In the genomic region with DNA sequence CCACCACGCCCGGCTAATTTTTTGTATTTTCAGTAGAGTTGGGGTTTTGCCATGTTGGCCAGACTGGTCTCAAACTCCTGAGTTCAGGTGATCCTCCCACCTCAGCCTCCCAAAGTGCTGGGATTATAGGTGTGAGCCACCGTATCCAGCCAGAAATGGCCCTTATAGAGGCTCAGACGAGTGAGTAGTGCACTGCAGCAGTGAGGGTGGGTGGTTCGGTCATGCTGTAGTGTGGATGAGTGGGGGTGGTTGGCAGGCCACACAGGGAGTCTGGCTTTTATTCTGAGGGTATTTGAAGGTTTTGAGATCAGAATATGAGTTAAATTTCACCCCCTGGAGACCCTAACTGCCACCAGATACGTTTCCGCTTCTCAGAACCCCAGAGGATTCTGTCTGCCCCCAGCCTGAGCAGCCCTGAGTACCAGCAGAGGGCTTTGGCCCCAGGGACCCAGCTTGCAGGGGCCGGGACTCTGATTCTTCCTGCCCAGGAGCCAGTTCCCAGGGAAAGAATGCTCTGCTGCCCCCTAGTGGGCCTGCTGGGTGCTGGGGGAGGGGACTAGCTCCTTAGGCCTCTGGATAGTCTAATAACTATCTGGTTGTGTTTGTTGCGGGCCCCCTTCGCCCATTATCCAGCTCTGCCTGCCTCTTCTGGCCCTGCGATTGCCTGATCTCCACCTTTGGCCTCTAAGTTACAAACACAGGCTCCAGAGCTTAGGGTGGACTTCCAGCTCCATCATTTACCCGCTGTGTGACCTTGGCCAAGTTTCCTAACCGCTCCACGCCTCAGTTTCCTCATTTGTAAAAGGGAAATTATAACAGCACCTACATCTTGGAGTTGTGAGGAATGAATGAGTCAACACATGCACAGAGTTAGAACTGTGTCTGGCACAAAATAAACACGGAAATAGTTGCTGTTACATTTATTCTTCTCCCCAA, we compare ENCODE assay signal across 1 cellular context.
A peak's percentile ranks its signal among the peaks of the same experiment; 100 is the strongest.
TF ChIP-seq lines count a peak whose summit lies in the region.

No MANE protein-coding gene starts in this region.

TF ChIP-seq in HepG2, 621 proteins besides CTCF, POLR2A, EP300 and RAD21 (continued from another document and continues in another):
- TF ChIP-seq, protein P1, sequence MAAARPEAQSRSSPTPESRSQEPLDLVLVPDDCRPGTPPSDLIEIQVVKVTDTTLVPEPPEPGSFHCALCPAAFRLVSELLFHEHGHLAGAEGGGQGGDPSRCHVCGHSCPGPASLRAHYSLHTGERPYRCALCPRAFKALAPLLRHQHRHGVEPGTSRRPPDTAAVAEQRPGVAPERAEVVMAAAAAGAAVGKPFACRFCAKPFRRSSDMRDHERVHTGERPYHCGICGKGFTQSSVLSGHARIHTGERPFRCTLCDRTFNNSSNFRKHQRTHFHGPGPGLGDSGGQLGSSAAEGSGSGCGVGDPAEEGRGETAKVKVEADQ (CRISPR knock-in tag; IDR thresholded peaks at IDR 0.05; ENCODE audit: borderline replicate concordance) = no peak; the same call in 1 of the 2 replicates
- 0 out of 2 replicates have a peak, but pooled peaks have one; percentile 23 for TF ChIP-seq CHD4 (IDR thresholded peaks at IDR 0.05; ENCODE audit: borderline replicate concordance, low read length)
- TF ChIP-seq, protein P2, sequence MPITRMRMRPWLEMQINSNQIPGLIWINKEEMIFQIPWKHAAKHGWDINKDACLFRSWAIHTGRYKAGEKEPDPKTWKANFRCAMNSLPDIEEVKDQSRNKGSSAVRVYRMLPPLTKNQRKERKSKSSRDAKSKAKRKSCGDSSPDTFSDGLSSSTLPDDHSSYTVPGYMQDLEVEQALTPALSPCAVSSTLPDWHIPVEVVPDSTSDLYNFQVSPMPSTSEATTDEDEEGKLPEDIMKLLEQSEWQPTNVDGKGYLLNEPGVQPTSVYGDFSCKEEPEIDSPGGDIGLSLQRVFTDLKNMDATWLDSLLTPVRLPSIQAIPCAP (CRISPR knock-in tag; IDR thresholded peaks at IDR 0.05; ENCODE audit: low read depth) = no peak
- TF ChIP-seq ZNF772 (CRISPR knock-in tag; IDR thresholded peaks at IDR 0.05) = peak; percentile 70; the same call in 1 of the 2 replicates
- TF ChIP-seq ZNF354B (CRISPR knock-in tag; IDR thresholded peaks at IDR 0.05) = no peak
- TF ChIP-seq BORCS8-MEF2B (CRISPR knock-in tag; IDR thresholded peaks at IDR 0.05) = no peak
- TF ChIP-seq ZBTB33 (CRISPR knock-in tag; IDR thresholded peaks at IDR 0.05) = peak; percentile 79
- TF ChIP-seq FOXA3 (CRISPR knock-in tag; IDR thresholded peaks at IDR 0.05) = peak; percentile 56
- TF ChIP-seq THAP11 (CRISPR knock-in tag; IDR thresholded peaks at IDR 0.05) = peak; percentile 71
- peak; percentile 53; the same call in 1 of the 2 replicates for TF ChIP-seq ZNF766 (CRISPR knock-in tag; IDR thresholded peaks at IDR 0.05; ENCODE audit: borderline replicate concordance)
- TF ChIP-seq SMAD1 (CRISPR knock-in tag; IDR thresholded peaks at IDR 0.05; ENCODE audit: borderline replicate concordance, low read depth) = no peak
- TF ChIP-seq HOXA3 (CRISPR knock-in tag; IDR thresholded peaks at IDR 0.05) = peak; percentile 73
- no peak for TF ChIP-seq ZNF709 (CRISPR knock-in tag; IDR thresholded peaks at IDR 0.05)
- no peak for TF ChIP-seq ZUFSP (CRISPR knock-in tag; IDR thresholded peaks at IDR 0.05; ENCODE audit: borderline replicate concordance)
- TF ChIP-seq SMYD3 (CRISPR knock-in tag; IDR thresholded peaks at IDR 0.05) = no peak
- TF ChIP-seq ZNF761 (CRISPR knock-in tag; conservative IDR thresholded peaks at IDR 0.05) = no peak; the same call in 1 of the 2 replicates
- peak; percentile 72; the same call in 1 of the 2 replicates for TF ChIP-seq ZNF350 (CRISPR knock-in tag; IDR thresholded peaks at IDR 0.05; ENCODE audit: borderline replicate concordance, low read depth)
- TF ChIP-seq ZNF121 (CRISPR knock-in tag; IDR thresholded peaks at IDR 0.05) = peak; percentile 76
- no peak; the same call in 1 of the 2 replicates for TF ChIP-seq DMAP1 (CRISPR knock-in tag; IDR thresholded peaks at IDR 0.05)
- peak; percentile 74; the same call in 1 of the 2 replicates for TF ChIP-seq YEATS2 (CRISPR knock-in tag; IDR thresholded peaks at IDR 0.05; ENCODE audit: borderline replicate concordance)
- TF ChIP-seq NBN (conservative IDR thresholded peaks at IDR 0.05) = no peak
- peak; percentile 64; the same call in 1 of the 2 replicates for TF ChIP-seq HDAC1 (CRISPR knock-in tag; IDR thresholded peaks at IDR 0.05)
- TF ChIP-seq AHR (CRISPR knock-in tag; IDR thresholded peaks at IDR 0.05) = 0 out of 2 replicates have a peak, but pooled peaks have one; percentile 56
- peak; percentile 72 for TF ChIP-seq ZNF331 (CRISPR knock-in tag; IDR thresholded peaks at IDR 0.05)
- no peak for TF ChIP-seq TSC22D2 (CRISPR knock-in tag; IDR thresholded peaks at IDR 0.05; ENCODE audit: borderline replicate concordance)
- TF ChIP-seq ZNF33A (CRISPR knock-in tag; IDR thresholded peaks at IDR 0.05; ENCODE audit: borderline replicate concordance) = no peak
- peak; percentile 57; the same call in 1 of the 2 replicates for TF ChIP-seq SP4 (CRISPR knock-in tag; IDR thresholded peaks at IDR 0.05)
- TF ChIP-seq KAT8 (CRISPR knock-in tag; IDR thresholded peaks at IDR 0.05) = peak; percentile 79
- TF ChIP-seq ZNF776 (CRISPR knock-in tag; IDR thresholded peaks at IDR 0.05) = no peak
- no peak for TF ChIP-seq TCF12 (IDR thresholded peaks at IDR 0.05)
- TF ChIP-seq TCF12 (CRISPR knock-in tag; IDR thresholded peaks at IDR 0.05) = no peak
- TF ChIP-seq MEF2D (CRISPR knock-in tag; IDR thresholded peaks at IDR 0.05) = peak; percentile 75; the same call in 1 of the 2 replicates
- TF ChIP-seq ZSCAN5A (CRISPR knock-in tag; IDR thresholded peaks at IDR 0.05; ENCODE audit: borderline replicate concordance) = no peak
- 0 out of 2 replicates have a peak, but pooled peaks have one; percentile 55 for TF ChIP-seq ZNF619 (CRISPR knock-in tag; IDR thresholded peaks at IDR 0.05)
- TF ChIP-seq, protein P3, sequence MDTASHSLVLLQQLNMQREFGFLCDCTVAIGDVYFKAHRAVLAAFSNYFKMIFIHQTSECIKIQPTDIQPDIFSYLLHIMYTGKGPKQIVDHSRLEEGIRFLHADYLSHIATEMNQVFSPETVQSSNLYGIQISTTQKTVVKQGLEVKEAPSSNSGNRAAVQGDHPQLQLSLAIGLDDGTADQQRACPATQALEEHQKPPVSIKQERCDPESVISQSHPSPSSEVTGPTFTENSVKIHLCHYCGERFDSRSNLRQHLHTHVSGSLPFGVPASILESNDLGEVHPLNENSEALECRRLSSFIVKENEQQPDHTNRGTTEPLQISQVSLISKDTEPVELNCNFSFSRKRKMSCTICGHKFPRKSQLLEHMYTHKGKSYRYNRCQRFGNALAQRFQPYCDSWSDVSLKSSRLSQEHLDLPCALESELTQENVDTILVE (CRISPR knock-in tag; IDR thresholded peaks at IDR 0.05) = peak; percentile 72; the same call in 1 of the 2 replicates
- TF ChIP-seq LBX2 (CRISPR knock-in tag; IDR thresholded peaks at IDR 0.05; ENCODE audit: borderline replicate concordance) = no peak
- TF ChIP-seq, protein P4, sequence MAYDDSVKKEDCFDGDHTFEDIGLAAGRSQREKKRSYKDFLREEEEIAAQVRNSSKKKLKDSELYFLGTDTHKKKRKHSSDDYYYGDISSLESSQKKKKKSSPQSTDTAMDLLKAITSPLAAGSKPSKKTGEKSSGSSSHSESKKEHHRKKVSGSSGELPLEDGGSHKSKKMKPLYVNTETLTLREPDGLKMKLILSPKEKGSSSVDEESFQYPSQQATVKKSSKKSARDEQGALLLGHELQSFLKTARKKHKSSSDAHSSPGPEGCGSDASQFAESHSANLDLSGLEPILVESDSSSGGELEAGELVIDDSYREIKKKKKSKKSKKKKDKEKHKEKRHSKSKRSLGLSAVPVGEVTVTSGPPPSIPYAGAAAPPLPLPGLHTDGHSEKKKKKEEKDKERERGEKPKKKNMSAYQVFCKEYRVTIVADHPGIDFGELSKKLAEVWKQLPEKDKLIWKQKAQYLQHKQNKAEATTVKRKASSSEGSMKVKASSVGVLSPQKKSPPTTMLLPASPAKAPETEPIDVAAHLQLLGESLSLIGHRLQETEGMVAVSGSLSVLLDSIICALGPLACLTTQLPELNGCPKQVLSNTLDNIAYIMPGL (CRISPR knock-in tag; IDR thresholded peaks at IDR 0.05; ENCODE audit: borderline replicate concordance in 1 of 2, low read depth in 1 of 2) = peak; percentile 90 to 95
- peak in 1 of 2 experiments; percentile 64; a peak in 2 of 4 replicates for TF ChIP-seq KLF16 (CRISPR knock-in tag; IDR thresholded peaks at IDR 0.05)
- no peak for TF ChIP-seq SNAPC4 (CRISPR knock-in tag; IDR thresholded peaks at IDR 0.05)
- TF ChIP-seq SIX4 (CRISPR knock-in tag; IDR thresholded peaks at IDR 0.05) = peak; percentile 49; the same call in 1 of the 2 replicates
- TF ChIP-seq NFYC (CRISPR knock-in tag; IDR thresholded peaks at IDR 0.05) = no peak; the same call in 1 of the 2 replicates
